ENCODE assay signal across 4 cellular contexts in the genomic region with DNA sequence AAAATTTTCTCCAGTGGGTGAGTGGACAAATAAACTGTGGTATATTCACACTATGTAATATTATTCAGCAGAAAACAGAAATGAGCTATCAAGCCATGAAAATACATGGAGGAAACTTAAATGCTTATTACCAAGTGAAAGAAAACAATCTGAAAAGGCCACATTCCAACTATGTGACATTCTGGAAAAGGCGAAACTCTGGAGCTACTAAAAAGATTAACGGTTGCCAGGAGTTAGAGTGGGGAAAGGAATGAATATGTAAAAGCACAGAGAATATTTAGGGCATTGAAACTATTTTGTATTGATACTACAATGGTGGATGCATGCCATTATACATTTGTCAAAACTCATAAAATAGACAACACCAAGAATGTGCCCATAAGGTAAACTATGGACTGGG.
"Had no signal": no experiment of that assay in that cellular context is flagged by ENCODE, and none has a peak within 500 bp of the region (broad histone marks: within the 10 kb centered on the region; RNA-seq: fewer than 3 reads in every experiment).

No MANE protein-coding gene starts in this region.

- H3K27me3 Mint-ChIP-seq: IgD-negative memory B cell had no signal

- H3K4me3 ChIP-seq: K562 had no signal

- H3K4me1 Mint-ChIP-seq: IgD-negative memory B cell had no signal

- H3K27ac Mint-ChIP-seq: IgD-negative memory B cell had no signal

- H3K36me3 Mint-ChIP-seq: IgD-negative memory B cell had no signal

- H3K9me3 Mint-ChIP-seq: IgD-negative memory B cell had no signal

- DNase-seq: KBM-7, KG1 had no signal

- H3K4me3 Mint-ChIP-seq: IgD-negative memory B cell had no signal
